Comparison of ENCODE assay signal across 1 cellular context in genomic region chr11:76229690-76230240, GRCh38.
TF ChIP-seq lines count a peak whose summit lies in the region.

No MANE protein-coding gene starts in this region.

TF ChIP-seq in HepG2, 621 proteins besides CTCF, POLR2A, EP300 and RAD21 (continued from another document):
- no peak for TF ChIP-seq TRIM22 (IDR thresholded peaks at IDR 0.05)
- no peak for TF ChIP-seq RARG (CRISPR knock-in tag; IDR thresholded peaks at IDR 0.05; ENCODE audit: low read depth)
- TF ChIP-seq FLYWCH1 (CRISPR knock-in tag; IDR thresholded peaks at IDR 0.05) = no peak
- no peak for TF ChIP-seq YEATS2 (CRISPR knock-in tag; IDR thresholded peaks at IDR 0.05; ENCODE audit: borderline replicate concordance)
- no peak for TF ChIP-seq ATRX (CRISPR knock-in tag; IDR thresholded peaks at IDR 0.05; ENCODE audit: borderline replicate concordance)
- no peak for TF ChIP-seq MAF1 (CRISPR knock-in tag; IDR thresholded peaks at IDR 0.05; ENCODE audit: borderline replicate concordance)
- TF ChIP-seq ZSCAN30 (CRISPR knock-in tag; IDR thresholded peaks at IDR 0.05) = no peak
- TF ChIP-seq FOXJ3 (CRISPR knock-in tag; IDR thresholded peaks at IDR 0.05; ENCODE audit: borderline replicate concordance) = no peak
- no peak for TF ChIP-seq ATM (IDR thresholded peaks at IDR 0.05; ENCODE audit: borderline replicate concordance)
- no peak for TF ChIP-seq ZNF274 (CRISPR knock-in tag; IDR thresholded peaks at IDR 0.05)
- TF ChIP-seq ZNF674 (CRISPR knock-in tag; IDR thresholded peaks at IDR 0.05; ENCODE audit: low read depth) = no peak
- TF ChIP-seq ZNF747 (CRISPR knock-in tag; IDR thresholded peaks at IDR 0.05; ENCODE audit: borderline replicate concordance) = no peak
- no peak for TF ChIP-seq DMTF1 (CRISPR knock-in tag; IDR thresholded peaks at IDR 0.05)
TF ChIP-seq in HepG2: peak in this region for 0.
